In the genomic region with DNA sequence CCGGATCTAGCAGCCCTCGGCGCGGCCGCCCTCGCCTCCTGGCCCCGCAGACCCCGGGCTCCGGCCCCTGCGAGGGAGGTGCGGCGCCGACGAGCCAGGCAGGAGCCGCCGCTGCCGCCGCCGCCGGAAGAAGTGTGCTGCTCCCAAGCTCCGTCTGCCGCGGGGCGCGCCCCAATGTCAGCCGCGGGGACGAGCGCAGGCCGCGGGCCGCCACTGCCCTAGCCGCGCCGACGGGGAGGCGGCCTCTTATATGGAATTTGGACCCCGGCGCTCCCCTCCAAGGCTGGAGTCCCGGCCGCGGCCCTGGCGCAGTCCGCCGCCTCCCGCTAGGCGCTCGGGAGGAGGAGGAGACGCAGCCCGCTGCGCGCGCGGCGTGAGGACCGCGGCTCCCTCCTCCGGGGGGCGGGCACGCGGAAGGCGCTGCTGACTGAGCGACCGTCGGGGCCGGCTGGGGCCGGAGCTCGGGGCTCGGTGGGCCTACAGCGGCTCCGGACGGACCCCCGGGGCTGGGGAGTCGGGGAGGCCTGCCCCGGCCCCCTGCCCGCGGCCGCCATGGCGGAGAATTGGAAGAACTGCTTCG, we compare ENCODE assay signal across 8 cellular contexts. TPM values are rescaled to one million over a fixed set of nuclear protein-coding genes. Genes with fewer than 3 reads are reported as not detected.
DNase-seq lines count a peak whose midpoint lies in the region; ATAC-seq and TF ChIP-seq lines count a peak whose summit lies in the region.

TRIM8 (plus strand) TSS at position 414 of the 580 bp plus-strand sequence; CDS start at position 553, 139 bp downstream.

- ATAC-seq in DND-41 (ENCODE audit: insufficient read depth, low read depth), result peak; percentile 17; the same call in 2 of the 3 replicates
- ATAC-seq in activated B cell treated with CpG ODN at 0.5 μM for 24 hours (ENCODE audit: low read depth), result no peak
- ATAC-seq in HG02678 (IDR thresholded peaks at IDR 0.05; ENCODE audit: unreplicated experiment), result no peak

- H3K27ac ChIP-seq in DND-41 (ENCODE audit: low read length) (peak within 1 kb of the TSS; percentile 95), liver (ENCODE audit: low read depth in 1 of 2, low read length in 2 of 2) (peak within 1 kb of the TSS; percentile 99)

- TF ChIP-seq RAD21 in liver (IDR thresholded peaks at IDR 0.05), result no peak

- POLR2A ChIA-PET in activated B cell treated with CpG ODN at 0.5 μM for 24 hours (lab: Charles Lee), result interaction anchor here (0.5 to 5.8 kb wide), 21 partner anchors 8 to 537 kb away, joined by 3 to 137 read pairs (median 5); partner anchors contain the start of genes ACTR1A, ARL3, GBF1 and NFKB2

- CTCF ChIA-PET in activated B cell treated with CpG ODN at 0.5 μM for 24 hours (lab: Charles Lee), result interaction anchor here (0.7 to 2.3 kb wide), 11 partner anchors 9 to 140 kb away, joined by 3 to 10 read pairs (median 3); partner anchors contain the start of genes ARL3, SFXN2 and SUFU

- intact Hi-C loops in activated B cell treated with CpG ODN at 0.5 μM for 24 hours (cut with micrococcal nuclease), result loop anchor here (1.0 to 10.0 kb wide), 11 partner anchors 8 to 1647 kb away; partner anchors contain the start of genes CALHM3, GBF1, KAZALD1 and LZTS2

- H3K27ac Mint-ChIP-seq in activated B cell treated with CpG ODN at 0.5 μM for 24 hours, result peak within 1 kb of the TSS; percentile 99

- H3K4me3 ChIP-seq in DND-41 (ENCODE audit: low read depth in 1 of 2, low read length in 2 of 2) (peak within 1 kb of the TSS; percentile 75 to 97), choroid plexus epithelial cell (ENCODE audit: low read depth, low read length) (peak within 1 kb of the TSS; percentile 85), liver (ENCODE audit: low read depth in 1 of 3, low read length in 3 of 3) (peak within 1 kb of the TSS; percentile 78 to 93 (median 91))
- H3K4me3 ChIP-seq in Jurkat, Clone E6-1 (ENCODE audit: low read length), result peak within 1 kb of the TSS; percentile 68

- H3K9me3 Mint-ChIP-seq in activated B cell treated with CpG ODN at 0.5 μM for 24 hours, result no peaks in the 10 kb centered on the region

- no peaks in the 10 kb centered on the region for H3K27me3 Mint-ChIP-seq in activated B cell treated with CpG ODN at 0.5 μM for 24 hours

- H2AFZ ChIP-seq in DND-41 (ENCODE audit: low read depth, low read length), result peak within 1 kb of the TSS; percentile 78

- peaks cover 47% of the 10 kb centered on the region for H3K4me1 Mint-ChIP-seq in activated B cell treated with CpG ODN at 0.5 μM for 24 hours

- H3K9ac ChIP-seq in DND-41 (ENCODE audit: low read depth, low read length) (peak within 1 kb of the TSS; percentile 97), liver (ENCODE audit: low read depth in 1 of 2, low read length in 2 of 2) (peak within 1 kb of the TSS; percentile 92 to 99)

- under 1% methylated on average over 80 of the region's 80 CpGs for WGBS in liver

- peak within 1 kb of the TSS; percentile 73 for H3K4me2 ChIP-seq in DND-41 (ENCODE audit: insufficient read depth, low read length)

- peaks cover 32% of the 10 kb centered on the region for H3K36me3 ChIP-seq in DND-41 (ENCODE audit: insufficient read depth, low read length)
- no peaks in the 10 kb centered on the region for H3K36me3 ChIP-seq in liver (ENCODE audit: control insufficient read depth in 4 of 4, insufficient read depth in 3 of 4, low read depth in 1 of 4, low read length in 3 of 4)

- H3K79me2 ChIP-seq in DND-41 (ENCODE audit: insufficient read depth, low read length), result peaks cover 66% of the 10 kb centered on the region

- H3K4me1 ChIP-seq in DND-41 (ENCODE audit: insufficient read depth, low read length), result peaks cover 49% of the 10 kb centered on the region
- peaks cover 17 to 44% (median 32%) of the 10 kb centered on the region in 4 donors for H3K4me1 ChIP-seq in liver (ENCODE audit: control insufficient read depth in 4 of 4, insufficient read depth in 4 of 4, low read length in 3 of 4)

- H4K20me1 ChIP-seq in DND-41 (ENCODE audit: insufficient read depth, low read length), result peaks cover 42% of the 10 kb centered on the region

- DNase-seq in DND-41 (peak; percentile 66), activated B cell treated with CpG ODN at 0.5 μM for 24 hours (peak; percentile 73), choroid plexus epithelial cell (ENCODE audit: low read depth) (peak; percentile 57), GM19238 (ENCODE audit: insufficient read length, low spot score) (no peak)
- no peak for DNase-seq in Jurkat, Clone E6-1 (ENCODE audit: low read depth, low spot score)
- DNase-seq in stimulated activated CD4-positive, alpha-beta T cell treated with anti-CD3 and anti-CD28 coated beads, TNF-alpha, amount 100 ng/mL, for 24 hours (ENCODE audit: low read depth in 3 of 3), result peak in 2 of 3 experiments; percentile 36 to 54

- H3K9me3 ChIP-seq in DND-41 (ENCODE audit: insufficient read depth, low read length, severe bottlenecking), result no peaks in the 10 kb centered on the region
- H3K9me3 ChIP-seq in liver (ENCODE audit: control insufficient read depth in 4 of 4, low read length in 3 of 4), result no peaks in the 10 kb centered on the region

- H3K27me3 ChIP-seq in DND-41 (ENCODE audit: insufficient read depth, low read length, poor library complexity), result no peaks in the 10 kb centered on the region
- H3K27me3 ChIP-seq in liver (ENCODE audit: control insufficient read depth in 4 of 4, insufficient read depth in 4 of 4, low read length in 3 of 4), result no peaks in the 10 kb centered on the region

- peaks cover 13% of the 10 kb centered on the region for H3K36me3 Mint-ChIP-seq in activated B cell treated with CpG ODN at 0.5 μM for 24 hours (ENCODE audit: low read depth)

- TF ChIP-seq CTCF in DND-41 (IDR thresholded peaks at IDR 0.05; ENCODE audit: borderline replicate concordance, extremely low read depth, low read length, poor library complexity, severe bottlenecking), result no peak
- no peak for TF ChIP-seq CTCF in activated B cell treated with CpG ODN at 0.5 μM for 24 hours (IDR thresholded peaks at IDR 0.05)
- no peak for TF ChIP-seq CTCF in choroid plexus epithelial cell (conservative IDR thresholded peaks at IDR 0.05; ENCODE audit: low read depth, low read length)
- TF ChIP-seq CTCF in liver (IDR thresholded peaks at IDR 0.05; ENCODE audit: low read depth, low read length, missing input control), result no peak

- H3K4me3 Mint-ChIP-seq in activated B cell treated with CpG ODN at 0.5 μM for 24 hours, result peak within 1 kb of the TSS; percentile 97

TF ChIP-seq in liver, 16 proteins besides CTCF, POLR2A, EP300 and RAD21:
- TF ChIP-seq, protein P1, sequence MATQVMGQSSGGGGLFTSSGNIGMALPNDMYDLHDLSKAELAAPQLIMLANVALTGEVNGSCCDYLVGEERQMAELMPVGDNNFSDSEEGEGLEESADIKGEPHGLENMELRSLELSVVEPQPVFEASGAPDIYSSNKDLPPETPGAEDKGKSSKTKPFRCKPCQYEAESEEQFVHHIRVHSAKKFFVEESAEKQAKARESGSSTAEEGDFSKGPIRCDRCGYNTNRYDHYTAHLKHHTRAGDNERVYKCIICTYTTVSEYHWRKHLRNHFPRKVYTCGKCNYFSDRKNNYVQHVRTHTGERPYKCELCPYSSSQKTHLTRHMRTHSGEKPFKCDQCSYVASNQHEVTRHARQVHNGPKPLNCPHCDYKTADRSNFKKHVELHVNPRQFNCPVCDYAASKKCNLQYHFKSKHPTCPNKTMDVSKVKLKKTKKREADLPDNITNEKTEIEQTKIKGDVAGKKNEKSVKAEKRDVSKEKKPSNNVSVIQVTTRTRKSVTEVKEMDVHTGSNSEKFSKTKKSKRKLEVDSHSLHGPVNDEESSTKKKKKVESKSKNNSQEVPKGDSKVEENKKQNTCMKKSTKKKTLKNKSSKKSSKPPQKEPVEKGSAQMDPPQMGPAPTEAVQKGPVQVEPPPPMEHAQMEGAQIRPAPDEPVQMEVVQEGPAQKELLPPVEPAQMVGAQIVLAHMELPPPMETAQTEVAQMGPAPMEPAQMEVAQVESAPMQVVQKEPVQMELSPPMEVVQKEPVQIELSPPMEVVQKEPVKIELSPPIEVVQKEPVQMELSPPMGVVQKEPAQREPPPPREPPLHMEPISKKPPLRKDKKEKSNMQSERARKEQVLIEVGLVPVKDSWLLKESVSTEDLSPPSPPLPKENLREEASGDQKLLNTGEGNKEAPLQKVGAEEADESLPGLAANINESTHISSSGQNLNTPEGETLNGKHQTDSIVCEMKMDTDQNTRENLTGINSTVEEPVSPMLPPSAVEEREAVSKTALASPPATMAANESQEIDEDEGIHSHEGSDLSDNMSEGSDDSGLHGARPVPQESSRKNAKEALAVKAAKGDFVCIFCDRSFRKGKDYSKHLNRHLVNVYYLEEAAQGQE (IDR thresholded peaks at IDR 0.05), result no peak
- TF ChIP-seq HNF4A (conservative IDR thresholded peaks at IDR 0.05) (peak in 1 of 2 donors; percentile 17), FOXA1 (IDR thresholded peaks at IDR 0.05) (no peak)

RNA-seq across cellular contexts. Expression of gene TRIM8, which starts in this region (rescaled TPM):
- 42.6 TPM for polyA plus RNA-seq in Jurkat, Clone E6-1 (2012; ENCODE audit: insufficient read depth, insufficient read length)
- 48.2 and 52.5 TPM in 2 replicates for total RNA-seq in activated B cell treated with CpG ODN at 0.5 μM for 24 hours
- 10 to 100 TPM; 21.8 to 39.5 TPM for total RNA-seq in liver
- polyA plus RNA-seq in liver, result 10 to 100 TPM; 15.8 to 45.3 TPM

Comparison
In these comparisons a context has a peak if more than half of its experiments do, and no peak if none do; other contexts are left out.
1. DNase-seq: peak in DND-41 (single experiment), activated B cell treated with CpG ODN at 0.5 μM for 24 hours (single experiment), choroid plexus epithelial cell (single experiment) and stimulated activated CD4-positive, alpha-beta T cell treated with anti-CD3 and anti-CD28 coated beads, TNF-alpha, amount 100 ng/mL, for 24 hours (2 of 3); none in Jurkat, Clone E6-1 (single experiment) and GM19238 (single experiment).
2. Peak in every context shown above with its lines, with median percentiles within 50 percentile points of each other: H3K4me3 ChIP-seq.